8 cellular contexts compared by ENCODE assay signal in genomic region chr7:31744294-31744874, GRCh38. TPM values are rescaled to one million over a fixed set of nuclear protein-coding genes. Genes with fewer than 3 reads are reported as not detected.
DNase-seq lines count a peak whose midpoint lies in the region; ATAC-seq and TF ChIP-seq lines count a peak whose summit lies in the region.

No MANE protein-coding gene starts in this region.

- no peaks in the 10 kb centered on the region for H3K4me1 Mint-ChIP-seq in activated CD4-positive, alpha-beta T cell treated with anti-CD3 and anti-CD28 coated beads, Interleukin-2, amount 10 ng/mL, durations not matched to agents 7 days and 5 days

- peak; percentile 38 for DNase-seq in COR-L47 (lab: John Stamatoyannopoulos, UW)
- peak; percentile 84 for DNase-seq in NCI-H2171 treated with DMSO at 0.1 percent for 48 hours (lab: John Stamatoyannopoulos, UW)
- peak; percentile 47 for DNase-seq in activated CD4-positive, alpha-beta T cell treated with anti-CD3 and anti-CD28 coated beads, Interleukin-2, amount 10 ng/mL, durations not matched to agents 7 days and 5 days
- peak; percentile 24 to 57 for DNase-seq in foreskin keratinocyte
- peak; percentile 51 for DNase-seq in omental fat pad (ENCODE audit: low spot score)
- no peak for DNase-seq in central memory CD4-positive, alpha-beta T cell

- no peaks in the 10 kb centered on the region for H3K9me3 Mint-ChIP-seq in activated CD4-positive, alpha-beta T cell treated with anti-CD3 and anti-CD28 coated beads, Interleukin-2, amount 10 ng/mL, durations not matched to agents 7 days and 5 days

- no peaks in the 10 kb centered on the region for H3K27me3 ChIP-seq in foreskin keratinocyte

- ATAC-seq in GM19035 (IDR thresholded peaks at IDR 0.05; ENCODE audit: unreplicated experiment) = peak; percentile 70
- ATAC-seq in HG03280 (IDR thresholded peaks at IDR 0.05; ENCODE audit: unreplicated experiment) = peak; percentile 64
- ATAC-seq in foreskin keratinocyte = peak; percentile 62
- peak; percentile 77 for ATAC-seq in omental fat pad (ENCODE audit: low FRiP score)

- TF ChIP-seq CTCF in foreskin keratinocyte (conservative IDR thresholded peaks at IDR 0.05) (peak; percentile 93), omental fat pad (IDR thresholded peaks at IDR 0.05) (no peak)

- H3K4me1 ChIP-seq in foreskin keratinocyte = peaks cover 20% of the 10 kb centered on the region

- POLR2A ChIA-PET in activated CD4-positive, alpha-beta T cell treated with anti-CD3 and anti-CD28 coated beads, Interleukin-2, amount 10 ng/mL, durations not matched to agents 7 days and 5 days (lab: Charles Lee) = no interaction called here

- CTCF ChIA-PET in activated CD4-positive, alpha-beta T cell treated with anti-CD3 and anti-CD28 coated beads, Interleukin-2, amount 10 ng/mL, durations not matched to agents 7 days and 5 days (lab: Charles Lee) = no interaction called here

- H3K4me3 Mint-ChIP-seq in activated CD4-positive, alpha-beta T cell treated with anti-CD3 and anti-CD28 coated beads, Interleukin-2, amount 10 ng/mL, durations not matched to agents 7 days and 5 days = no peak overlapping the region

- no peak overlapping the region for H3K27ac Mint-ChIP-seq in activated CD4-positive, alpha-beta T cell treated with anti-CD3 and anti-CD28 coated beads, Interleukin-2, amount 10 ng/mL, durations not matched to agents 7 days and 5 days

- no peaks in the 10 kb centered on the region for H3K36me3 Mint-ChIP-seq in activated CD4-positive, alpha-beta T cell treated with anti-CD3 and anti-CD28 coated beads, Interleukin-2, amount 10 ng/mL, durations not matched to agents 7 days and 5 days (ENCODE audit: low read depth)

- H3K27ac ChIP-seq in foreskin keratinocyte = no peak overlapping the region

- no peaks in the 10 kb centered on the region for H3K27me3 Mint-ChIP-seq in activated CD4-positive, alpha-beta T cell treated with anti-CD3 and anti-CD28 coated beads, Interleukin-2, amount 10 ng/mL, durations not matched to agents 7 days and 5 days

RNA-seq across cellular contexts. Expression of gene PPP1R17, which starts 57.4 kb away (rescaled TPM):
- total RNA-seq in activated CD4-positive, alpha-beta T cell treated with anti-CD3 and anti-CD28 coated beads, Interleukin-2, amount 10 ng/mL, durations not matched to agents 7 days and 5 days = not detected
- not detected in 2 replicates for total RNA-seq in foreskin keratinocyte
- polyA plus RNA-seq in foreskin keratinocyte = not detected in 2 replicates
- total RNA-seq in omental fat pad = not detected
